10 cellular contexts compared by ENCODE assay signal in genomic region chr5:115599502-115599901, GRCh38. TPM values are rescaled to one million over a fixed set of nuclear protein-coding genes. Genes with fewer than 3 reads are reported as not detected.
DNase-seq lines count a peak whose midpoint lies in the region; ATAC-seq and TF ChIP-seq lines count a peak whose summit lies in the region.
"Had no signal": no experiment of that assay in that cellular context is flagged by ENCODE, and none has a peak within 500 bp of the region (broad histone marks: within the 10 kb centered on the region; RNA-seq: fewer than 3 reads in every experiment).

No MANE protein-coding gene starts in this region.

- peak; percentile 20 for DNase-seq in DMS 273 (lab: John Stamatoyannopoulos, UW; ENCODE audit: unreplicated experiment)
- DNase-seq in DMS 273 treated with DMSO at 0.1 percent for 48 hours (lab: John Stamatoyannopoulos, UW), result no peak
- peak in 3 of 4 donors; percentile 16 to 41 (median 30) for DNase-seq in body of pancreas
- DNase-seq in HuH-7.5 (ENCODE audit: low spot score), result no peak
- DNase-seq in effector CD8-positive, alpha-beta T cell (lab: John Stamatoyannopoulos, UW), result no peak
- no peak for DNase-seq in uterus

- TF ChIP-seq POLR2A in body of pancreas (IDR thresholded peaks at IDR 0.05) (peak in 1 of 3 donors; percentile 11), uterus (IDR thresholded peaks at IDR 0.05) (no peak)

- no peaks in the 10 kb centered on the region for H3K9me3 Mint-ChIP-seq in nephron

- ATAC-seq in HG03095 (IDR thresholded peaks at IDR 0.05; ENCODE audit: unreplicated experiment) (peak; percentile 33), body of pancreas (no peak)

- H3K4me3 ChIP-seq in body of pancreas (no peak overlapping the region), uterus (no peak overlapping the region)

- H3K27me3 ChIP-seq in body of pancreas (no peaks in the 10 kb centered on the region), uterus (no peaks in the 10 kb centered on the region)

- H3K4me1 ChIP-seq in body of pancreas (peaks cover 18% of the 10 kb centered on the region), uterus (peaks cover 4 to 9% of the 10 kb centered on the region in 2 donors)

- H3K27ac Mint-ChIP-seq in nephron, result peak overlapping the region; percentile 0 to 42 (median 40)

- WGBS in body of pancreas, 2 donors, result 76 to 83% methylated on average over 1 of the region's 1 CpG

- TF ChIP-seq CTCF in body of pancreas (IDR thresholded peaks at IDR 0.05) (no peak), nephron (IDR thresholded peaks at IDR 0.05; ENCODE audit: unreplicated experiment in 3 of 3) (no peak), uterus (IDR thresholded peaks at IDR 0.05) (no peak)

- H3K27ac ChIP-seq in body of pancreas (no peak overlapping the region), uterus (no peak overlapping the region)
- H3K27ac ChIP-seq: 22Rv1 had no signal

- H3K36me3 ChIP-seq in body of pancreas (replicated peaks in 1 of 2; ENCODE audit: insufficient read depth in 1 of 2, low read depth in 2 of 2), result no peaks in the 10 kb centered on the region
- no peaks in the 10 kb centered on the region for H3K36me3 ChIP-seq in uterus

- H3K4me3 Mint-ChIP-seq in nephron, result peak overlapping the region; percentile 47 to 72 (median 63)

- intact Hi-C loops in body of pancreas (cut with DNase I), result no loop called here
- intact Hi-C loops in uterus (cut with DNase I; ENCODE audit: low total_unique reads), result no loop called here

- peaks cover 20% of the 10 kb centered on the region for H3K4me1 Mint-ChIP-seq in nephron

- no peaks in the 10 kb centered on the region for H3K9me3 ChIP-seq in body of pancreas
- no peaks in the 10 kb centered on the region for H3K9me3 ChIP-seq in uterus

- H3K27me3 Mint-ChIP-seq in nephron (ENCODE audit: low read depth), result no peaks in the 10 kb centered on the region

- H3K36me3 Mint-ChIP-seq in nephron (ENCODE audit: low read depth), result peaks cover 8% of the 10 kb centered on the region

RNA-seq across cellular contexts. Expression of gene TICAM2, which starts 2.8 kb away (rescaled TPM):
- 1 to 10 TPM in 1 of 2 donors, under 1 TPM in 1; 0.52 to 1.6 TPM for total RNA-seq in body of pancreas
- total RNA-seq in uterus, result 10 to 100 TPM in 2 of 4 donors, 1 to 10 TPM in 1, not detected in 1; 5.4 to 14.0 (median 13.5) TPM
- total RNA-seq: NCI-H460 had no signal

RNA-seq across cellular contexts. Expression of gene TMED7, which starts 26.3 kb away (rescaled TPM):
- total RNA-seq in body of pancreas, result 10 to 100 TPM; 40.5 to 51.4 TPM
- 100 to 1,000 TPM in 1 of 4 donors, 10 to 100 TPM in 3; 33.0 to 155 (median 80.2) TPM for total RNA-seq in uterus

RNA-seq across cellular contexts. Expression of gene FEM1C, which starts 54.9 kb away (rescaled TPM):
- 10 to 100 TPM in 1 of 2 donors, 1 to 10 TPM in 1; 4.9 to 11.9 TPM for total RNA-seq in body of pancreas
- 10 to 100 TPM; 10.8 to 73.3 (median 22.4) TPM for total RNA-seq in uterus

Comparison
In these comparisons a context has a peak if more than half of its experiments do, and no peak if none do; other contexts are left out.
1. DNase-seq: peak in DMS 273 (single experiment) and body of pancreas (3 of 4); none in DMS 273 treated with DMSO at 0.1 percent for 48 hours (single experiment), HuH-7.5 (single experiment), effector CD8-positive, alpha-beta T cell (single experiment) and uterus (0 of 2).